9 cellular contexts compared by ENCODE assay signal in the genomic region with DNA sequence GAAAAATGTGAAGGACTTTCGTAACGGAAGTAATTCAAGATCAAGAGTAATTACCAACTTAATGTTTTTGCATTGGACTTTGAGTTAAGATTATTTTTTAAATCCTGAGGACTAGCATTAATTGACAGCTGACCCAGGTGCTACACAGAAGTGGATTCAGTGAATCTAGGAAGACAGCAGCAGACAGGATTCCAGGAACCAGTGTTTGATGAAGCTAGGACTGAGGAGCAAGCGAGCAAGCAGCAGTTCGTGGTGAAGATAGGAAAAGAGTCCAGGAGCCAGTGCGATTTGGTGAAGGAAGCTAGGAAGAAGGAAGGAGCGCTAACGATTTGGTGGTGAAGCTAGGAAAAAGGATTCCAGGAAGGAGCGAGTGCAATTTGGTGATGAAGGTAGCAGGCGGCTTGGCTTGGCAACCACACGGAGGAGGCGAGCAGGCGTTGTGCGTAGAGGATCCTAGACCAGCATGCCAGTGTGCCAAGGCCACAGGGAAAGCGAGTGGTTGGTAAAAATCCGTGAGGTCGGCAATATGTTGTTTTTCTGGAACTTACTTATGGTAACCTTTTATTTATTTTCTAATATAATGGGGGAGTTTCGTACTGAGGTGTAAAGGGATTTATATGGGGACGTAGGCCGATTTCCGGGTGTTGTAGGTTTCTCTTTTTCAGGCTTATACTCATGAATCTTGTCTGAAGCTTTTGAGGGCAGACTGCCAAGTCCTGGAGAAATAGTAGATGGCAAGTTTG. TPM values are rescaled to one million over a fixed set of nuclear protein-coding genes. Genes with fewer than 3 reads are reported as not detected.
A peak's percentile ranks its signal among the peaks of the same experiment; 100 is the strongest.
DNase-seq lines count a peak whose midpoint lies in the region; ATAC-seq and TF ChIP-seq lines count a peak whose summit lies in the region.
"Had no signal": no experiment of that assay in that cellular context is flagged by ENCODE, and none has a peak within 500 bp of the region (broad histone marks: within the 10 kb centered on the region; RNA-seq: fewer than 3 reads in every experiment).

No MANE protein-coding gene starts in this region.

- H3K27me3 Mint-ChIP-seq in CD8-positive, alpha-beta memory T cell = peaks cover 0 to 3% of the 10 kb centered on the region in 2 donors

- WGBS in psoas muscle, 3 donors = 0 to 1% (median 0%) methylated on average over 20 of the region's 20 CpGs

- H3K27me3 ChIP-seq in CD8-positive, alpha-beta memory T cell (ENCODE audit: insufficient read depth, low read length, poor library complexity, severe bottlenecking) = no peaks in the 10 kb centered on the region
- H3K27me3 ChIP-seq in WERI-Rb-1 (ENCODE audit: insufficient read depth, low read depth, severe bottlenecking) = no peaks in the 10 kb centered on the region
- H3K27me3 ChIP-seq in psoas muscle (ENCODE audit: insufficient read depth in 3 of 3, low read length in 2 of 3) = no peaks in the 10 kb centered on the region

- H3K36me3 Mint-ChIP-seq in CD8-positive, alpha-beta memory T cell = peaks cover 18 to 27% (median 20%) of the 10 kb centered on the region in 3 donors

- ATAC-seq in psoas muscle (no peak), GM21528 (IDR thresholded peaks at IDR 0.05; ENCODE audit: low FRiP score, unreplicated experiment) (no peak), HG03280 (IDR thresholded peaks at IDR 0.05; ENCODE audit: unreplicated experiment) (no peak)

- DNase-seq in CD8-positive, alpha-beta memory T cell = peak in 4 of 5 donors; percentile 20 to 63 (median 43)
- DNase-seq in Jurkat, Clone E6-1 (ENCODE audit: low read depth, low spot score) = no peak
- DNase-seq in WERI-Rb-1 = no peak
- peak; percentile 31 to 58 for DNase-seq in foreskin fibroblast
- peak; percentile 43 to 72 for DNase-seq in psoas muscle
- DNase-seq in epidermal melanocyte (ENCODE audit: insufficient read length, low spot score) = no peak

- H3K36me3 ChIP-seq in CD8-positive, alpha-beta memory T cell (ENCODE audit: insufficient read depth, low read length) = peaks cover 55% of the 10 kb centered on the region
- peaks cover 65% of the 10 kb centered on the region for H3K36me3 ChIP-seq in WERI-Rb-1
- H3K36me3 ChIP-seq in psoas muscle (ENCODE audit: insufficient read depth in 1 of 2, low read depth in 1 of 2) = peaks cover 8 to 58% of the 10 kb centered on the region in 2 donors

- H3K4me3 ChIP-seq in CD8-positive, alpha-beta memory T cell (ENCODE audit: low read length) = peak overlapping the region; percentile 97
- peak overlapping the region; percentile 75 for H3K4me3 ChIP-seq in Jurkat, Clone E6-1 (ENCODE audit: low read length)
- H3K4me3 ChIP-seq in WERI-Rb-1 (ENCODE audit: low read depth, low read length) = peak overlapping the region; percentile 89
- peak overlapping the region; percentile 63 to 72 for H3K4me3 ChIP-seq in foreskin fibroblast (ENCODE audit: low read depth in 1 of 2, low read length in 2 of 2)
- peak overlapping the region; percentile 92 for H3K4me3 ChIP-seq in psoas muscle

- peak overlapping the region; percentile 95 for H3K27ac ChIP-seq in CD8-positive, alpha-beta memory T cell (ENCODE audit: low read depth, low read length)
- H3K27ac ChIP-seq in WERI-Rb-1 = peak overlapping the region; percentile 100
- H3K27ac ChIP-seq in psoas muscle = peak overlapping the region; percentile 99

- TF ChIP-seq CTCF in WERI-Rb-1 (IDR thresholded peaks at IDR 0.05; ENCODE audit: low read depth, low read length) (no peak), foreskin fibroblast (IDR thresholded peaks at IDR 0.05; ENCODE audit: low read depth, low read length) (no peak), psoas muscle (IDR thresholded peaks at IDR 0.05) (no peak)

- no peak overlapping the region for H3K27ac Mint-ChIP-seq in CD8-positive, alpha-beta memory T cell
- H3K27ac Mint-ChIP-seq: T-helper 1 cell treated with Interleukin-12 subunit alpha and Interleukin-12 subunit beta and Interleukin-4 antibody, amounts not matched to agents 30 μg/mL and 1 μg/mL, for 36 hours had no signal

- no peak overlapping the region for H3K4me3 Mint-ChIP-seq in CD8-positive, alpha-beta memory T cell
- H3K4me3 Mint-ChIP-seq: T-helper 1 cell treated with Interleukin-12 subunit alpha and Interleukin-12 subunit beta and Interleukin-4 antibody, amounts not matched to agents 30 μg/mL and 1 μg/mL, for 36 hours had no signal

- intact Hi-C loops in psoas muscle (cut with DNase I) = loop anchor here in 1 of 2 donors (2.0 kb wide), 1 partner anchor 24 kb away; no protein-coding TSS in a partner anchor

- CTCF ChIA-PET in CD8-positive, alpha-beta memory T cell (lab: Charles Lee) = interaction anchor here (0.7 to 21.4 kb wide), 9 partner anchors 8 to 119 kb away, joined by 3 to 448 read pairs (median 11); a partner anchor contains a TSS

- H3K9me3 Mint-ChIP-seq in CD8-positive, alpha-beta memory T cell = peaks cover 0 to 2% (median 0%) of the 10 kb centered on the region in 5 donors
- H3K9me3 Mint-ChIP-seq: T-helper 1 cell treated with Interleukin-12 subunit alpha and Interleukin-12 subunit beta and Interleukin-4 antibody, amounts not matched to agents 30 μg/mL and 1 μg/mL, for 36 hours had no signal

- H3K4me1 ChIP-seq in CD8-positive, alpha-beta memory T cell (ENCODE audit: insufficient read depth, low read length) = peaks cover 29% of the 10 kb centered on the region
- H3K4me1 ChIP-seq in psoas muscle = peaks cover 26% of the 10 kb centered on the region

- no peaks in the 10 kb centered on the region for H3K9me3 ChIP-seq in CD8-positive, alpha-beta memory T cell (ENCODE audit: low read length)
- no peaks in the 10 kb centered on the region for H3K9me3 ChIP-seq in WERI-Rb-1 (ENCODE audit: severe bottlenecking)
- no peaks in the 10 kb centered on the region for H3K9me3 ChIP-seq in psoas muscle

- POLR2A ChIA-PET in CD8-positive, alpha-beta memory T cell (lab: Charles Lee) = interaction anchor here (0.6 to 17.6 kb wide), 18 partner anchors 8 to 722 kb away, joined by 3 to 1366 read pairs (median 6); a partner anchor contains a TSS

- peaks cover 34 to 41% (median 35%) of the 10 kb centered on the region in 3 donors for H3K4me1 Mint-ChIP-seq in CD8-positive, alpha-beta memory T cell

RNA-seq across cellular contexts. Expression of a gene that starts 1.6 kb away (rescaled TPM):
- total RNA-seq in CD8-positive, alpha-beta memory T cell = 1,000 to 10,000 TPM; 4,639 to 4,912 TPM
- polyA plus RNA-seq in CD8-positive, alpha-beta memory T cell = 2,529 TPM
- polyA plus RNA-seq in Jurkat, Clone E6-1 (2012; ENCODE audit: insufficient read depth, insufficient read length) = 69.1 TPM
- total RNA-seq in psoas muscle = over 10,000 TPM in 1 of 4 donors, 1,000 to 10,000 TPM in 3; 3,071 to 11,376 (median 4,986) TPM
- 100 to 1,000 TPM; 102 to 846 (median 299) TPM for polyA plus RNA-seq in psoas muscle

RNA-seq across cellular contexts. Expression of a gene that starts 24.4 kb away (rescaled TPM):
- total RNA-seq in CD8-positive, alpha-beta memory T cell = 10 to 100 TPM; 85.1 to 88.5 TPM
- polyA plus RNA-seq in CD8-positive, alpha-beta memory T cell = 42.1 TPM
- polyA plus RNA-seq in Jurkat, Clone E6-1 (2012; ENCODE audit: insufficient read depth, insufficient read length) = 69.4 TPM
- 100 to 1,000 TPM in 1 of 4 donors, 10 to 100 TPM in 3; 77.8 to 106 (median 92.6) TPM for total RNA-seq in psoas muscle
- 10 to 100 TPM; 66.9 to 87.4 (median 79.4) TPM for polyA plus RNA-seq in psoas muscle

RNA-seq across cellular contexts. Expression of a gene that starts 57.7 kb away (rescaled TPM):
- total RNA-seq in CD8-positive, alpha-beta memory T cell = 10 to 100 TPM; 33.2 to 35.4 TPM
- 17.9 TPM for polyA plus RNA-seq in CD8-positive, alpha-beta memory T cell
- 12.2 TPM for polyA plus RNA-seq in Jurkat, Clone E6-1 (2012; ENCODE audit: insufficient read depth, insufficient read length)
- total RNA-seq in psoas muscle = 10 to 100 TPM; 27.9 to 82.3 (median 51.4) TPM
- 10 to 100 TPM; 12.7 to 19.2 (median 17.2) TPM for polyA plus RNA-seq in psoas muscle

Comparison
In these comparisons a context has a peak if more than half of its experiments do, and no peak if none do; other contexts are left out.
1. DNase-seq: peak in CD8-positive, alpha-beta memory T cell (4 of 5), foreskin fibroblast (2 of 2) and psoas muscle (2 of 2); none in Jurkat, Clone E6-1 (single experiment), WERI-Rb-1 (single experiment) and epidermal melanocyte (single experiment).
2. Peak in every context shown above with its lines, with median percentiles within 50 percentile points of each other: H3K27ac ChIP-seq and H3K4me3 ChIP-seq.